In the genomic region with DNA sequence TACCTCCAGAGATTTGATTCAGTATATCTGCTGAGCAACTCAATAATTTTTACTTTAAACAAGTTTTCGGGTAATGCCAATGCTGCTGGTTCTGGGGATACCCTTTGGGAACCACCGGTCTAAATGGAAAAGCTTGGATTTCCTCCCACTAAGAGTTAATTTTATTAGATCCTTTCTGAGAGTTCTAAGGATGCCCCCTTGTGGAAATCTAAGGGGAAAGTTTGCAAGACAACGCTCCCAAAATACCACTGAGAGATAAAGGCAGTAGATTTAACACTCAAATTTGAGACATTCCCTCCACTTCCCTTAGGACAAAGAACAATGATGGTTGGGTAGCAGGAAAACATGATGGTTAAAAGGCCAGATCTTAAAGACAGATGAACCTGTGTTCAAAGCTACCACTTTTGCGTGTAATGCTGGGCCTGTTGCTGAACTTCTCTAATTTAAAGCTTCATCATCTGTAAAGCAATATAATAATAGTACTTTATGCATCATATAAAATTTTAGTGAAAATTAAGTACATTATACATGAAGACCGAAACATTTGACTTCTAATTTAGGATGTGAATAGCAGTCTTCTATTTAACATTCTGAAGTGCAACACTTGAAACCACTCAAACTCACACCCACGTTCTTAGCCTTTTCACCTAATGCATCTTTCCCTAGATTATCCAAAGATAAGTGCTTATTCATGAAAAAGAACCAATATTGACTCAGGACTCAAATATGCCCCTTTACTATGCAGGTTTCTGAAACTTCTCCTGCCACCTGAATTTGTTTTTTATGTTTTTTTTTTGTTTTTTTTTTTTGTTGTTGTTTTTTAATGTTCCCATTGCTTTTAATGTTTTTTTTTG, we compare ENCODE assay signal across 1 cellular context.
TF ChIP-seq lines count a peak whose summit lies in the region.

No MANE protein-coding gene starts in this region.

TF ChIP-seq in GM23338, 12 proteins besides CTCF, POLR2A, EP300 and RAD21 (continued from another document):
- TF ChIP-seq, protein P1, sequence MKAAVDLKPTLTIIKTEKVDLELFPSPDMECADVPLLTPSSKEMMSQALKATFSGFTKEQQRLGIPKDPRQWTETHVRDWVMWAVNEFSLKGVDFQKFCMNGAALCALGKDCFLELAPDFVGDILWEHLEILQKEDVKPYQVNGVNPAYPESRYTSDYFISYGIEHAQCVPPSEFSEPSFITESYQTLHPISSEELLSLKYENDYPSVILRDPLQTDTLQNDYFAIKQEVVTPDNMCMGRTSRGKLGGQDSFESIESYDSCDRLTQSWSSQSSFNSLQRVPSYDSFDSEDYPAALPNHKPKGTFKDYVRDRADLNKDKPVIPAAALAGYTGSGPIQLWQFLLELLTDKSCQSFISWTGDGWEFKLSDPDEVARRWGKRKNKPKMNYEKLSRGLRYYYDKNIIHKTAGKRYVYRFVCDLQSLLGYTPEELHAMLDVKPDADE (IDR thresholded peaks at IDR 0.05): no peak
- TF ChIP-seq NANOG (IDR thresholded peaks at IDR 0.05; ENCODE audit: borderline replicate concordance) (no peak), ZNF331 (CRISPR knock-in tag; IDR thresholded peaks at IDR 0.05; ENCODE audit: low read depth) (no peak), EZH2phosphoT487 (IDR thresholded peaks at IDR 0.05; ENCODE audit: unreplicated experiment) (no peak), EZH2 (IDR thresholded peaks at IDR 0.05; ENCODE audit: low read depth, unreplicated experiment) (no peak), ZNF114 (CRISPR knock-in tag; IDR thresholded peaks at IDR 0.05) (no peak), JUNB (IDR thresholded peaks at IDR 0.05; ENCODE audit: unreplicated experiment) (no peak), CREB1 (CRISPR knock-in tag; IDR thresholded peaks at IDR 0.05; ENCODE audit: low read depth) (no peak), STAT1 (IDR thresholded peaks at IDR 0.05; ENCODE audit: unreplicated experiment) (no peak), POLR2AphosphoS5 (IDR thresholded peaks at IDR 0.05; ENCODE audit: low read depth) (no peak)
- TF ChIP-seq, protein P2, sequence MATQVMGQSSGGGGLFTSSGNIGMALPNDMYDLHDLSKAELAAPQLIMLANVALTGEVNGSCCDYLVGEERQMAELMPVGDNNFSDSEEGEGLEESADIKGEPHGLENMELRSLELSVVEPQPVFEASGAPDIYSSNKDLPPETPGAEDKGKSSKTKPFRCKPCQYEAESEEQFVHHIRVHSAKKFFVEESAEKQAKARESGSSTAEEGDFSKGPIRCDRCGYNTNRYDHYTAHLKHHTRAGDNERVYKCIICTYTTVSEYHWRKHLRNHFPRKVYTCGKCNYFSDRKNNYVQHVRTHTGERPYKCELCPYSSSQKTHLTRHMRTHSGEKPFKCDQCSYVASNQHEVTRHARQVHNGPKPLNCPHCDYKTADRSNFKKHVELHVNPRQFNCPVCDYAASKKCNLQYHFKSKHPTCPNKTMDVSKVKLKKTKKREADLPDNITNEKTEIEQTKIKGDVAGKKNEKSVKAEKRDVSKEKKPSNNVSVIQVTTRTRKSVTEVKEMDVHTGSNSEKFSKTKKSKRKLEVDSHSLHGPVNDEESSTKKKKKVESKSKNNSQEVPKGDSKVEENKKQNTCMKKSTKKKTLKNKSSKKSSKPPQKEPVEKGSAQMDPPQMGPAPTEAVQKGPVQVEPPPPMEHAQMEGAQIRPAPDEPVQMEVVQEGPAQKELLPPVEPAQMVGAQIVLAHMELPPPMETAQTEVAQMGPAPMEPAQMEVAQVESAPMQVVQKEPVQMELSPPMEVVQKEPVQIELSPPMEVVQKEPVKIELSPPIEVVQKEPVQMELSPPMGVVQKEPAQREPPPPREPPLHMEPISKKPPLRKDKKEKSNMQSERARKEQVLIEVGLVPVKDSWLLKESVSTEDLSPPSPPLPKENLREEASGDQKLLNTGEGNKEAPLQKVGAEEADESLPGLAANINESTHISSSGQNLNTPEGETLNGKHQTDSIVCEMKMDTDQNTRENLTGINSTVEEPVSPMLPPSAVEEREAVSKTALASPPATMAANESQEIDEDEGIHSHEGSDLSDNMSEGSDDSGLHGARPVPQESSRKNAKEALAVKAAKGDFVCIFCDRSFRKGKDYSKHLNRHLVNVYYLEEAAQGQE (IDR thresholded peaks at IDR 0.05; ENCODE audit: unreplicated experiment): no peak
